12 cellular contexts compared by ENCODE assay signal in the genomic region with DNA sequence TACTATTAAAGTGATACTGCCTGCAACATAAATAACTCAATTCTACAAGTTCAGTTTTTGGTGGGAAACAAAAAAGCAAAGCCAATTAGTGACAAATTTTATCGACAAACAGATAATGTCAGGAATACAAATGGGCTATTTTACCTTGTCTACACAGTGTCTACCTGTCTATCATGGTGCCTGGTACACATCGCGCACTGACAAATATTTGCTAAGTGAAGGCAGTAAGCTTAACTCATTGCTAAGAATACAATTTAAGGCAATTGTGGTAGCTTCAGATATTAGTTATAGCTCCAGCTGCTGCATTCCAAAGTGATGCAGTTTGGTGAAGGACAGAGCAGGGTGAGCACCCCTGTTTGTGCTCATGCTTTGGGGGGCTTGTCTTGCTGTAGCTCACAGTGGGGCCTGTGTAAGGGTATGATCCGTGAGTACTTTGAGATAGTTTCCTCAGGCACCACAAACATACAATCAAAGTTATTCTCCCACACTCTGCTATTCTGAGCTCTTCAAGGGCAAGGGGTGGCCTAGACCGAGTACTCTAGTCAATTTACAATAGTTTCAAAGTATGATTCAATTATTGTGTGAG.
"Had no signal": no experiment of that assay in that cellular context is flagged by ENCODE, and none has a peak within 500 bp of the region (broad histone marks: within the 10 kb centered on the region; RNA-seq: fewer than 3 reads in every experiment).

No MANE protein-coding gene starts in this region.

- H3K27me3 ChIP-seq: esophagus muscularis mucosa, sigmoid colon, transverse colon had no signal

- H3K27ac ChIP-seq: esophagus muscularis mucosa, lower lobe of right lung, sigmoid colon, transverse colon had no signal

- H3K9me3 ChIP-seq: esophagus muscularis mucosa, lower lobe of right lung, sigmoid colon, transverse colon had no signal

- H3K4me3 ChIP-seq: esophagus muscularis mucosa, lower lobe of right lung, sigmoid colon, transverse colon had no signal

- H3K9me3 Mint-ChIP-seq: activated naive CD4-positive, alpha-beta T cell treated with anti-CD3 and anti-CD28 coated beads for 36 hours; activated T-helper 2 cell treated with anti-CD3 and anti-CD28 coated beads, Interferon-gamma antibody, Interleukin-2, Interleukin-4, amounts not matched to agents 10 μg/mL and 5 μg/mL and 100 μg/mL, durations not matched to agents 14 hours and 24 hours and 36 hours; stimulated activated effector memory CD8-positive, alpha-beta T cell treated with anti-CD3 and anti-CD28 coated beads, Interleukin-12 subunit alpha, Interleukin-12 subunit beta, amount 100 ng/mL, for 72 hours; T-cell had no signal

- H3K4me3 Mint-ChIP-seq: activated naive CD4-positive, alpha-beta T cell treated with anti-CD3 and anti-CD28 coated beads for 36 hours; stimulated activated effector memory CD8-positive, alpha-beta T cell treated with anti-CD3 and anti-CD28 coated beads, Interleukin-12 subunit alpha, Interleukin-12 subunit beta, amount 100 ng/mL, for 72 hours; T-cell had no signal

- DNase-seq: activated CD4-positive, alpha-beta T cell treated with anti-CD3 and anti-CD28 coated beads, Interleukin-2, amount 50 U/mL, for 48 hours; activated CD4-positive, CD25-positive, alpha-beta regulatory T cell treated with anti-CD3 and anti-CD28 coated beads, Interleukin-2, amount 50 U/mL, for 72 hours; activated naive CD4-positive, alpha-beta T cell treated with anti-CD3 and anti-CD28 coated beads for 36 hours; kidney glomerular epithelial cell; lower lobe of right lung; sigmoid colon; T-cell; T-helper 9 cell; transverse colon had no signal

- H3K36me3 ChIP-seq: esophagus muscularis mucosa, lower lobe of right lung, sigmoid colon, transverse colon had no signal

- H3K27ac Mint-ChIP-seq: activated naive CD4-positive, alpha-beta T cell treated with anti-CD3 and anti-CD28 coated beads for 36 hours; activated T-helper 2 cell treated with anti-CD3 and anti-CD28 coated beads, Interferon-gamma antibody, Interleukin-2, Interleukin-4, amounts not matched to agents 10 μg/mL and 5 μg/mL and 100 μg/mL, durations not matched to agents 14 hours and 24 hours and 36 hours; stimulated activated effector memory CD8-positive, alpha-beta T cell treated with anti-CD3 and anti-CD28 coated beads, Interleukin-12 subunit alpha, Interleukin-12 subunit beta, amount 100 ng/mL, for 72 hours; T-cell had no signal

- H3K27me3 Mint-ChIP-seq: T-cell had no signal
